In the genomic region with DNA sequence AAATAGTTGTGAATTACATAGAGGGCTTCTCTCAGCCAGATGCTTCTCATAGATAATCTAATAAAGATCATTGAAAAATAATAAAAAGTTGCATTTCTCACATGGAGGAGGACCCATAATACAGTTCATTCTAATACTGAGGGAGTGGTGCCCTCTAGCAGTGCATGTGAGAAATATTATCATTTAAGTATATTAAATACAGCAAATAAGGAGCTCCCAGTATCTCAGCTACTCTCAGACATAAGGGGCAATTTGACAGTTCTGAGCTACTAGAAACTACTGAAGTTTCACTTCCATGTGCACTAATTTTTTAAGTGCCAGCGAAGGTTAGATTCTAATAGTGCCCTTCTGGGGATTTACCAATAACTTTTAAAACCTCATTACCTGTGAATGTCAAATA, we compare ENCODE assay signal across 8 cellular contexts.
DNase-seq lines count a peak whose midpoint lies in the region; ATAC-seq and TF ChIP-seq lines count a peak whose summit lies in the region.

No MANE protein-coding gene starts in this region.

- peak; percentile 70 for ATAC-seq in GM21423 (IDR thresholded peaks at IDR 0.05; ENCODE audit: unreplicated experiment)
- ATAC-seq in left colon: peak; percentile 35

- TF ChIP-seq CTCF in GM12865 (IDR thresholded peaks at IDR 0.05; ENCODE audit: insufficient read depth, low read depth, low read length, missing control alignments) (peak; percentile 42), lower leg skin (IDR thresholded peaks at IDR 0.05) (no peak)

- DNase-seq in GM12865 (ENCODE audit: low read depth): peak; percentile 68
- DNase-seq in HuH-7.5 (ENCODE audit: low spot score): peak; percentile 55
- peak; percentile 11 for DNase-seq in SKM-1 treated with dmso at 0.1 percent for 144 hours (lab: John Stamatoyannopoulos, UW; ENCODE audit: unreplicated experiment)
- DNase-seq in left colon: no peak
- DNase-seq in mesenteric fat pad (ENCODE audit: low spot score): no peak
- DNase-seq in NCI-H1048 (lab: John Stamatoyannopoulos, UW): no peak
- no peak for DNase-seq in lower leg skin (ENCODE audit: low spot score in 2 of 2)

- intact Hi-C loops in left colon (cut with DNase I, micrococcal nuclease) (no loop called here), lower leg skin (cut with DNase I; ENCODE audit: low total_unique reads) (no loop called here)

- H3K4me3 ChIP-seq in GM12865 (ENCODE audit: low read depth, low read length) (no peak overlapping the region), lower leg skin (ENCODE audit: low read depth, poor library complexity, severe bottlenecking) (no peak overlapping the region)

- 78 to 85% methylated on average over 1 of the region's 1 CpG for WGBS in lower leg skin, 2 donors

- TF ChIP-seq POLR2A in lower leg skin (IDR thresholded peaks at IDR 0.05): no peak

Comparison
In these comparisons a context has a peak if more than half of its experiments do, and no peak if none do; other contexts are left out.
1. DNase-seq: peak in GM12865 (single experiment), HuH-7.5 (single experiment) and SKM-1 treated with dmso at 0.1 percent for 144 hours (single experiment); none in left colon (0 of 2), mesenteric fat pad (single experiment), NCI-H1048 (single experiment) and lower leg skin (0 of 2).